Comparison of ENCODE assay signal across 21 cellular contexts in genomic region chr5:151106073-151106472, GRCh38. TPM values are rescaled to one million over a fixed set of nuclear protein-coding genes. Genes with fewer than 3 reads are reported as not detected.
DNase-seq lines count a peak whose midpoint lies in the region; ATAC-seq, FAIRE-seq and TF ChIP-seq lines count a peak whose summit lies in the region.
"Had no signal": no experiment of that assay in that cellular context is flagged by ENCODE, and none has a peak within 500 bp of the region (broad histone marks: within the 10 kb centered on the region; RNA-seq: fewer than 3 reads in every experiment).

No MANE protein-coding gene starts in this region.

- H3K27me3 ChIP-seq in CD8-positive, alpha-beta T cell (ENCODE audit: insufficient read depth, low read length), result no peaks in the 10 kb centered on the region
- H3K27me3 ChIP-seq in Peyer's patch (no peaks in the 10 kb centered on the region), small intestine (ENCODE audit: control insufficient read depth in 2 of 2, insufficient read depth in 2 of 2, low read length in 2 of 2) (no peaks in the 10 kb centered on the region)
- H3K27me3 ChIP-seq: hepatocyte, neutrophil had no signal

- peaks cover 86% of the 10 kb centered on the region for H3K36me3 ChIP-seq in CD8-positive, alpha-beta T cell (ENCODE audit: insufficient read depth, low read length)
- H3K36me3 ChIP-seq in Peyer's patch, result peaks cover 0 to 36% (median 4%) of the 10 kb centered on the region in 3 donors
- no peaks in the 10 kb centered on the region for H3K36me3 ChIP-seq in small intestine (ENCODE audit: control insufficient read depth in 2 of 2, insufficient read depth in 2 of 2, low read length in 2 of 2)
- peaks cover 9% of the 10 kb centered on the region; the same call in 1 of the 2 replicates for H3K36me3 ChIP-seq in OCI-LY7 (ENCODE audit: insufficient read depth, low read length)

- no peaks in the 10 kb centered on the region for H3K79me2 ChIP-seq in OCI-LY7 (ENCODE audit: insufficient read depth, low read depth, low read length)
- H3K79me2 ChIP-seq: hepatocyte had no signal

- no peak for FAIRE-seq in small intestine (lab: Jason Lieb, UNC)
- FAIRE-seq: D721Med, endothelial cell of umbilical vein, H1, keratinocyte had no signal

- H3K4me2 ChIP-seq in OCI-LY7 (ENCODE audit: low read length), result no peak overlapping the region
- H3K4me2 ChIP-seq: hepatocyte, KMS-11 had no signal

- TF ChIP-seq CTCF in CD8-positive, alpha-beta T cell (IDR thresholded peaks at IDR 0.05), result no peak
- TF ChIP-seq CTCF in Peyer's patch (IDR thresholded peaks at IDR 0.05) (no peak), OCI-LY7 (conservative IDR thresholded peaks at IDR 0.05; ENCODE audit: low read length) (no peak)

- H3K4me3 Mint-ChIP-seq in CD8-positive, alpha-beta T cell, result no peak overlapping the region
- H3K4me3 Mint-ChIP-seq in immature natural killer cell, result no peak overlapping the region
- H3K4me3 Mint-ChIP-seq: activated T-cell treated with anti-CD3 and anti-CD28 coated beads, Interleukin-2, amount 50 U/mL, for 72 hours; dendritic cell treated with granulocyte-macrophage colony-stimulating factor and Interleukin-4, amounts not matched to agents 40 ng/mL and 50 ng/mL, for 4 days; type B pancreatic cell had no signal

- no peak for ATAC-seq in CD8-positive, alpha-beta T cell
- ATAC-seq: activated T-cell treated with anti-CD3 and anti-CD28 coated beads, Interleukin-2, amount 50 U/mL, for 72 hours had no signal

- no peaks in the 10 kb centered on the region for H3K4me1 Mint-ChIP-seq in CD8-positive, alpha-beta T cell (ENCODE audit: low read depth)
- peaks cover 8 to 18% of the 10 kb centered on the region in 2 donors for H3K4me1 Mint-ChIP-seq in immature natural killer cell

- H3K27ac Mint-ChIP-seq in CD8-positive, alpha-beta T cell, result peak overlapping the region; percentile 70
- H3K27ac Mint-ChIP-seq in immature natural killer cell, result peak overlapping the region in 4 of 6 donors; percentile 53 to 82 (median 72)
- H3K27ac Mint-ChIP-seq: activated T-cell treated with anti-CD3 and anti-CD28 coated beads, Interleukin-2, amount 50 U/mL, for 72 hours; dendritic cell treated with granulocyte-macrophage colony-stimulating factor and Interleukin-4, amounts not matched to agents 40 ng/mL and 50 ng/mL, for 4 days; type B pancreatic cell had no signal

- H3K9me3 Mint-ChIP-seq in CD8-positive, alpha-beta T cell, result no peaks in the 10 kb centered on the region
- no peaks in the 10 kb centered on the region for H3K9me3 Mint-ChIP-seq in immature natural killer cell
- H3K9me3 Mint-ChIP-seq: activated T-cell treated with anti-CD3 and anti-CD28 coated beads, Interleukin-2, amount 50 U/mL, for 72 hours; dendritic cell treated with granulocyte-macrophage colony-stimulating factor and Interleukin-4, amounts not matched to agents 40 ng/mL and 50 ng/mL, for 4 days; type B pancreatic cell had no signal

- POLR2A ChIA-PET in CD8-positive, alpha-beta T cell (lab: Charles Lee), result no interaction called here
- POLR2A ChIA-PET in OCI-LY7 (lab: Charles Lee), result interaction anchor here (1.1 kb wide), 1 partner anchor 8 kb away, joined by 5 read pairs; no protein-coding TSS in a partner anchor

- H3K27ac ChIP-seq in CD8-positive, alpha-beta T cell (ENCODE audit: low read depth, low read length), result no peak overlapping the region
- H3K27ac ChIP-seq in Peyer's patch, result peak overlapping the region in 3 of 4 donors; percentile 56 to 83 (median 80)
- H3K27ac ChIP-seq in small intestine (ENCODE audit: low read depth in 1 of 2, low read length in 1 of 2), result peak overlapping the region; percentile 72 to 85
- H3K27ac ChIP-seq in OCI-LY7 (ENCODE audit: low read depth, low read length, poor library complexity, severe bottlenecking), result no peak overlapping the region
- H3K27ac ChIP-seq: hepatocyte, KMS-11 had no signal

- H3K36me3 Mint-ChIP-seq in CD8-positive, alpha-beta T cell, result peaks cover 95% of the 10 kb centered on the region
- peaks cover 34 to 69% (median 35%) of the 10 kb centered on the region in 3 donors for H3K36me3 Mint-ChIP-seq in immature natural killer cell

- DNase-seq in CD8-positive, alpha-beta T cell, result no peak
- peak in 1 of 3 donors; percentile 45 for DNase-seq in Peyer's patch
- DNase-seq in immature natural killer cell, result no peak
- peak; percentile 31 for DNase-seq in small intestine
- no peak for DNase-seq in NCI-H2196 treated with DMSO at 0.1 percent for 48 hours (lab: John Stamatoyannopoulos, UW; ENCODE audit: unreplicated experiment)
- DNase-seq in OCI-LY7 (ENCODE audit: low spot score), result no peak
- DNase-seq in middle frontal gyrus (ENCODE audit: extremely low spot score, low spot score), result no peak
- DNase-seq: activated T-cell treated with anti-CD3 and anti-CD28 coated beads, Interleukin-2, amount 50 U/mL, for 72 hours; mesenchymal stem cell; NCI-H2029 treated with DMSO at 0.1 percent for 48 hours; NCI-H510A treated with DMSO at 0.1 percent for 48 hours; stimulated activated CD4-positive, alpha-beta T cell treated with anti-CD3 and anti-CD28 coated beads, Interleukin-15, amount 100 ng/mL, for 24 hours had no signal

- no peaks in the 10 kb centered on the region for H3K9me3 ChIP-seq in CD8-positive, alpha-beta T cell (ENCODE audit: low read length)
- H3K9me3 ChIP-seq in Peyer's patch (no peaks in the 10 kb centered on the region), small intestine (ENCODE audit: control insufficient read depth, low read depth) (no peaks in the 10 kb centered on the region), OCI-LY7 (ENCODE audit: low read length) (no peaks in the 10 kb centered on the region)
- H3K9me3 ChIP-seq: neutrophil had no signal

- no peaks in the 10 kb centered on the region for H3K9me2 ChIP-seq in OCI-LY7 (ENCODE audit: insufficient read depth, low read length)

- CTCF ChIA-PET in CD8-positive, alpha-beta T cell (lab: Charles Lee), result interaction anchor here (1.1 to 50.0 kb wide), 4 partner anchors 9 to 56 kb away, joined by 3 to 1723 read pairs (median 18); partner anchors contain the start of gene ANXA6
- CTCF ChIA-PET in OCI-LY7 (lab: Charles Lee; ENCODE audit: unreplicated experiment), result interaction anchor here (1.2 kb wide), 1 partner anchor 10 kb away, joined by 4 read pairs; no protein-coding TSS in a partner anchor

- H4K20me1 ChIP-seq in OCI-LY7 (ENCODE audit: insufficient read depth, low read length), result no peaks in the 10 kb centered on the region

- H2AFZ ChIP-seq in OCI-LY7 (ENCODE audit: low read length), result no peak overlapping the region
- H2AFZ ChIP-seq: hepatocyte had no signal

- H3K27me3 Mint-ChIP-seq in CD8-positive, alpha-beta T cell (ENCODE audit: low read depth), result no peaks in the 10 kb centered on the region
- peaks cover 0 to 8% (median 3%) of the 10 kb centered on the region in 3 donors for H3K27me3 Mint-ChIP-seq in immature natural killer cell (ENCODE audit: low read depth in 3 of 3)
- H3K27me3 Mint-ChIP-seq: dendritic cell treated with granulocyte-macrophage colony-stimulating factor and Interleukin-4, amounts not matched to agents 40 ng/mL and 50 ng/mL, for 4 days; type B pancreatic cell had no signal

- no peaks in the 10 kb centered on the region for H3K4me1 ChIP-seq in CD8-positive, alpha-beta T cell (ENCODE audit: insufficient read depth, low read length)
- peaks cover 0 to 65% (median 9%) of the 10 kb centered on the region in 4 donors for H3K4me1 ChIP-seq in Peyer's patch
- peaks cover 8 to 10% of the 10 kb centered on the region in 2 donors for H3K4me1 ChIP-seq in small intestine (ENCODE audit: control insufficient read depth in 2 of 2, insufficient read depth in 1 of 2, low read depth in 1 of 2, low read length in 1 of 2)
- H3K4me1 ChIP-seq in OCI-LY7 (ENCODE audit: insufficient read depth, low read length, poor library complexity, severe bottlenecking), result peaks cover 5% of the 10 kb centered on the region

- BruUV-seq in OCI-LY7 (replicated peaks; lab: Mats Ljungman, UMichigan), result no TSS peak

- intact Hi-C loops in CD8-positive, alpha-beta T cell (cut with DNase I, micrococcal nuclease), result loop anchor here in 1 of 2 experiments (10.0 kb wide), 1 partner anchor 241 kb away; no protein-coding TSS in a partner anchor
- intact Hi-C loops in OCI-LY7 (cut with micrococcal nuclease; ENCODE audit: unreplicated experiment), result no loop called here

- TF ChIP-seq POLR2A in Peyer's patch (IDR thresholded peaks at IDR 0.05), result no peak

- no peak overlapping the region for H3K4me3 ChIP-seq in CD8-positive, alpha-beta T cell (ENCODE audit: low read depth, low read length)
- H3K4me3 ChIP-seq in Peyer's patch, result no peak overlapping the region
- no peak overlapping the region for H3K4me3 ChIP-seq in small intestine (ENCODE audit: low read depth in 1 of 2, low read length in 2 of 2)
- H3K4me3 ChIP-seq in OCI-LY7 (ENCODE audit: low read depth, low read length, poor library complexity, severe bottlenecking), result no peak overlapping the region
- H3K4me3 ChIP-seq: hepatocyte had no signal

- WGBS in small intestine, 3 donors, result 51 to 83% (median 70%) methylated on average over 4 of the region's 4 CpGs

RNA-seq across cellular contexts. Expression of gene TNIP1, which starts 25.2 kb away (rescaled TPM):
- total RNA-seq in CD8-positive, alpha-beta T cell, result 100 to 1,000 TPM; 133 to 134 TPM
- total RNA-seq in Peyer's patch (100 to 1,000 TPM; 191 to 352 (median 266) TPM), OCI-LY7 (2022) (76.3 and 77.5 TPM in 2 replicates)
- polyA plus RNA-seq in immature natural killer cell (10 to 100 TPM; 21.8 to 62.4 (median 40.2) TPM), small intestine (100 to 1,000 TPM in 2 of 3 donors, 10 to 100 TPM in 1; 97.5 to 190 (median 164) TPM)
- 51.4 and 55.9 TPM in 2 replicates for total RNA-seq in OCI-LY7 (2014; rRNA removed; shearing (Covaris generic))

RNA-seq across cellular contexts. Expression of gene ANXA6, which starts 51.5 kb away (rescaled TPM):
- 10 to 100 TPM; 83.5 to 89.4 TPM for total RNA-seq in CD8-positive, alpha-beta T cell
- total RNA-seq in Peyer's patch (100 to 1,000 TPM in 1 of 4 donors, 10 to 100 TPM in 3; 11.2 to 228 (median 30.1) TPM), OCI-LY7 (2022) (52.9 and 74.1 TPM in 2 replicates)
- polyA plus RNA-seq in immature natural killer cell (100 to 1,000 TPM; 313 to 679 (median 395) TPM), small intestine (10 to 100 TPM in 2 of 3 donors, 1 to 10 TPM in 1; 7.2 to 68.2 (median 25.1) TPM)
- 26.1 and 35.6 TPM in 2 replicates for total RNA-seq in OCI-LY7 (2014; rRNA removed; shearing (Covaris generic))

Comparison
In these comparisons a context has a peak if more than half of its experiments do, and no peak if none do; other contexts are left out.
1. H3K27ac ChIP-seq: peak in Peyer's patch (3 of 4) and small intestine (2 of 2); none in CD8-positive, alpha-beta T cell (single experiment) and OCI-LY7 (single experiment).